ENCODE assay signal across 21 cellular contexts in the genomic region with DNA sequence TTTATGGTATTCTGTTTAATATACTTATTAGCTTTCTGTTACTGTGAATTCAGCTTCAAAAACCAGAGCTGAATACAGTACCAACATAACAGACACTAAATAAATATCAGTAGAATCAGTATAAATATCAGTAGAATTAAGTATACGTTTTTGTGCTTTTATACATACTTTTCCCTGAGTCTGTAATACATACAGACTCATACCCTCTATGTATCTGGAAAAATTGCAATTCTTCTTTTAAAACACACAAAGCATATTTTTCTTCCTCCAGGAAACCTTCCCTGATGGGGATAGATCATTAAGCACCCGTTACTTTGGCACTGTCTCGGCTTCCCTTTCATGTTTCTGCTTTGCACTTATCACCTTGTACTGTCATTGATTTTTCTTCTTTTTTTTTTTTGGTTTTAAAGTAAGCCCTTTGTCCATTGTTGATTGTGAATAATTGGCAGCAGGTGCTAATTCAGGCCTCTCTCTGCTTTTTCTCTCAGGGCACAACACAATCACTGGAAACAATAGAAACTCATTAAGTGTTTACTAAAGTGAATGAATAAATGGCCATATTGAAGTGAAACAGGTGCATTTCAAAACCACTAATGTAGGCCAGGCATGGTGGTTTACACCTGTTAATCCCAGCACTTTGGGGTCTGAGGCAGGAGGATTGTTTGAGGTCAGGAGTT. TPM values are rescaled to one million over a fixed set of nuclear protein-coding genes. Genes with fewer than 3 reads are reported as not detected.
DNase-seq lines count a peak whose midpoint lies in the region; ATAC-seq, FAIRE-seq and TF ChIP-seq lines count a peak whose summit lies in the region.
"Had no signal": no experiment of that assay in that cellular context is flagged by ENCODE, and none has a peak within 500 bp of the region (broad histone marks: within the 10 kb centered on the region; RNA-seq: fewer than 3 reads in every experiment).

No MANE protein-coding gene starts in this region.

- peak overlapping the region in 2 of 4 donors; percentile 38 to 45 for H3K27ac ChIP-seq in pancreas
- H3K27ac ChIP-seq: upper lobe of left lung had no signal

- intact Hi-C loops in pancreas (cut with DNase I): no loop called here
- intact Hi-C loops in posterior vena cava (cut with DNase I): no loop called here

- no peak for TF ChIP-seq CTCF in pancreas (IDR thresholded peaks at IDR 0.05)

- 14 to 16% methylated on average over 3 of the region's 3 CpGs for WGBS in pancreas, 2 donors

- H3K9me3 ChIP-seq in pancreas: no peaks in the 10 kb centered on the region
- H3K9me3 ChIP-seq: upper lobe of left lung had no signal

- no peaks in the 10 kb centered on the region for H3K27me3 ChIP-seq in pancreas
- H3K27me3 ChIP-seq: upper lobe of left lung had no signal

- no peak for FAIRE-seq in pancreas (lab: Jason Lieb, UNC)
- FAIRE-seq: GM19239, RCC 7860 had no signal

- peaks cover 44 to 51% (median 45%) of the 10 kb centered on the region in 3 donors for H3K4me1 ChIP-seq in pancreas
- H3K4me1 ChIP-seq: upper lobe of left lung had no signal

- DNase-seq in DMS53 treated with DMSO at 0.1 percent for 48 hours (lab: John Stamatoyannopoulos, UW; ENCODE audit: unreplicated experiment) (peak; percentile 90), NCI-H146 treated with DMSO at 0.1 percent for 48 hours (lab: John Stamatoyannopoulos, UW; ENCODE audit: unreplicated experiment) (peak; percentile 97), NCI-H774 (lab: John Stamatoyannopoulos, UW) (peak; percentile 96), pancreas (no peak), posterior vena cava (ENCODE audit: low spot score) (no peak), SHP77 (lab: John Stamatoyannopoulos, UW) (no peak)
- DNase-seq: activated CD4-positive, alpha-beta T cell treated with anti-CD3 and anti-CD28 coated beads, Interleukin-2, amount 50 U/mL, for 1 hour; activated CD8-positive, alpha-beta memory T cell treated with anti-CD3 and anti-CD28 coated beads, Interleukin-2, amount 50 U/mL, for 48 hours; activated gamma-delta T cell treated with Interleukin-2 at 50 U/mL for 16 hours; amniotic stem cell; CD8-positive, alpha-beta memory T cell; effector memory CD4-positive, alpha-beta T cell; Kasumi-1; NCI-H1694 treated with DMSO at 0.1 percent for 48 hours; NK-92 treated with Interleukin-12 subunit alpha and Interleukin-12 subunit beta, amount 100 ng/mL, for 24 hours; upper lobe of left lung had no signal

- no peaks in the 10 kb centered on the region for H3K36me3 ChIP-seq in pancreas
- H3K36me3 ChIP-seq: upper lobe of left lung had no signal

- no peak overlapping the region for H3K4me3 ChIP-seq in pancreas
- H3K4me3 ChIP-seq: upper lobe of left lung had no signal

- peak; percentile 29 to 71 (median 57) for ATAC-seq in pancreas
- no peak for ATAC-seq in GM21737 (IDR thresholded peaks at IDR 0.05; ENCODE audit: unreplicated experiment)
- no peak for ATAC-seq in HG02759 (IDR thresholded peaks at IDR 0.05; ENCODE audit: unreplicated experiment)
- ATAC-seq: sciatic nerve had no signal

RNA-seq across cellular contexts. Expression of a gene that starts 20.4 kb away (rescaled TPM):
- total RNA-seq in pancreas (1 to 10 TPM in 4 of 6 donors, under 1 TPM in 2; 0.55 to 5.7 (median 2.0) TPM), posterior vena cava (1 to 10 TPM; 1.3 to 2.1 TPM)
- 1 to 10 TPM; 2.5 to 3.9 TPM for polyA plus RNA-seq in pancreas
- total RNA-seq: CD8-positive, alpha-beta memory T cell had no signal
- polyA plus RNA-seq: CD8-positive, alpha-beta memory T cell had no signal

Comparison
In these comparisons a context has a peak if more than half of its experiments do, and no peak if none do; other contexts are left out.
1. DNase-seq: peak in DMS53 treated with DMSO at 0.1 percent for 48 hours (single experiment), NCI-H146 treated with DMSO at 0.1 percent for 48 hours (single experiment) and NCI-H774 (single experiment); none in pancreas (0 of 6), posterior vena cava (single experiment) and SHP77 (0 of 2).
2. ATAC-seq: peak in pancreas (4 of 4); none in GM21737 (single experiment) and HG02759 (single experiment).